ENCODE assay signal across 13 cellular contexts in genomic region chr9:114369567-114370240, GRCh38. TPM values are rescaled to one million over a fixed set of nuclear protein-coding genes. Genes with fewer than 3 reads are reported as not detected.
A peak's percentile ranks its signal among the peaks of the same experiment; 100 is the strongest.
DNase-seq lines count a peak whose midpoint lies in the region; ATAC-seq and TF ChIP-seq lines count a peak whose summit lies in the region.
"Had no signal": no experiment of that assay in that cellular context is flagged by ENCODE, and none has a peak within 500 bp of the region (broad histone marks: within the 10 kb centered on the region; RNA-seq: fewer than 3 reads in every experiment).

No MANE protein-coding gene starts in this region.

- TF ChIP-seq CTCF in A673 (conservative IDR thresholded peaks at IDR 0.05; ENCODE audit: low read depth, low read length) (no peak), GM10266 (IDR thresholded peaks at IDR 0.05; ENCODE audit: control insufficient read depth, insufficient read depth, low read depth, missing control alignments) (no peak)

- no peaks in the 10 kb centered on the region for H3K27me3 Mint-ChIP-seq in activated T-helper 17 cell treated with anti-CD3 and anti-CD28 coated beads, Interleukin-2, amount 50 U/mL, for 72 hours
- no peaks in the 10 kb centered on the region for H3K27me3 Mint-ChIP-seq in memory B cell
- H3K27me3 Mint-ChIP-seq: dendritic cell treated with granulocyte-macrophage colony-stimulating factor and Interleukin-4, amounts not matched to agents 40 ng/mL and 50 ng/mL, for 4 days had no signal

- no peak for DNase-seq in A673 (ENCODE audit: low spot score)
- no peak for DNase-seq in HEK293T (ENCODE audit: extremely low spot score)
- DNase-seq in memory B cell (ENCODE audit: low spot score in 2 of 2) = no peak
- no peak for DNase-seq in GM10266 (ENCODE audit: extremely low spot score)
- DNase-seq in iPS-NIHi7 (ENCODE audit: extremely low spot score) = no peak
- DNase-seq in posterior vena cava (ENCODE audit: low spot score) = no peak
- DNase-seq: activated T-cell treated with anti-CD3 and anti-CD28 coated beads, Interleukin-2, amount 50 U/mL, for 1 hour; NCI-H1436; NCI-H774 had no signal

- peaks cover 10% of the 10 kb centered on the region for H3K4me1 ChIP-seq in A673 (ENCODE audit: insufficient read depth, low read length, poor library complexity, severe bottlenecking)

- peaks cover 100% of the 10 kb centered on the region for H3K36me3 Mint-ChIP-seq in activated T-helper 17 cell treated with anti-CD3 and anti-CD28 coated beads, Interleukin-2, amount 50 U/mL, for 72 hours (ENCODE audit: low read depth)
- H3K36me3 Mint-ChIP-seq in memory B cell = peaks cover 30% of the 10 kb centered on the region

- H3K4me3 Mint-ChIP-seq in activated T-helper 17 cell treated with anti-CD3 and anti-CD28 coated beads, Interleukin-2, amount 50 U/mL, for 72 hours = peak overlapping the region; percentile 13
- peak overlapping the region; percentile 9 for H3K4me3 Mint-ChIP-seq in memory B cell
- H3K4me3 Mint-ChIP-seq: dendritic cell treated with granulocyte-macrophage colony-stimulating factor and Interleukin-4, amounts not matched to agents 40 ng/mL and 50 ng/mL, for 4 days had no signal

- H3K9me3 Mint-ChIP-seq in activated T-helper 17 cell treated with anti-CD3 and anti-CD28 coated beads, Interleukin-2, amount 50 U/mL, for 72 hours = no peaks in the 10 kb centered on the region
- H3K9me3 Mint-ChIP-seq in memory B cell = peaks cover 1% of the 10 kb centered on the region
- H3K9me3 Mint-ChIP-seq: dendritic cell treated with granulocyte-macrophage colony-stimulating factor and Interleukin-4, amounts not matched to agents 40 ng/mL and 50 ng/mL, for 4 days had no signal

- no peak overlapping the region for H3K4me3 ChIP-seq in A673 (ENCODE audit: low read depth, low read length, poor library complexity, severe bottlenecking)

- POLR2A ChIA-PET in A673 (lab: Charles Lee; ENCODE audit: low non-redundant PET) = no interaction called here
- POLR2A ChIA-PET in HEK293T (lab: Yijun Ruan, JAX) = no interaction called here

- peaks cover 32% of the 10 kb centered on the region for H3K36me3 ChIP-seq in A673 (ENCODE audit: insufficient read depth, low read length, poor library complexity, severe bottlenecking)

- H3K4me1 Mint-ChIP-seq in activated T-helper 17 cell treated with anti-CD3 and anti-CD28 coated beads, Interleukin-2, amount 50 U/mL, for 72 hours = peaks cover 53% of the 10 kb centered on the region
- peaks cover 70% of the 10 kb centered on the region for H3K4me1 Mint-ChIP-seq in memory B cell

- intact Hi-C loops in A673 (cut with micrococcal nuclease; ENCODE audit: unreplicated experiment) = no loop called here
- intact Hi-C loops in posterior vena cava (cut with DNase I) = no loop called here

- BruUV-seq in A673 (replicated peaks; lab: Mats Ljungman, UMichigan) = no TSS peak

- ATAC-seq in activated T-helper 17 cell treated with anti-CD3 and anti-CD28 coated beads, Interleukin-2, amount 50 U/mL, for 72 hours (replicated peaks) = no peak
- no peak for ATAC-seq in memory B cell (ENCODE audit: low read depth)
- no peak for ATAC-seq in GM19395 (IDR thresholded peaks at IDR 0.05; ENCODE audit: unreplicated experiment)

- peak overlapping the region; percentile 47 for H3K27ac ChIP-seq in A673 (ENCODE audit: low read depth, low read length, poor library complexity, severe bottlenecking)

- H3K9me3 ChIP-seq in A673 (ENCODE audit: low read depth, low read length, poor library complexity, severe bottlenecking) = no peaks in the 10 kb centered on the region

- H3K27ac Mint-ChIP-seq in activated T-helper 17 cell treated with anti-CD3 and anti-CD28 coated beads, Interleukin-2, amount 50 U/mL, for 72 hours = peak overlapping the region; percentile 15
- H3K27ac Mint-ChIP-seq in memory B cell = peak overlapping the region; percentile 79
- H3K27ac Mint-ChIP-seq: dendritic cell treated with granulocyte-macrophage colony-stimulating factor and Interleukin-4, amounts not matched to agents 40 ng/mL and 50 ng/mL, for 4 days had no signal

- H3K27me3 ChIP-seq in A673 (replicated peaks; ENCODE audit: insufficient read depth, low read depth, low read length, poor library complexity) = no peaks in the 10 kb centered on the region

- CTCF ChIA-PET in A673 (lab: Charles Lee) (no interaction called here), HEK293T (lab: Yijun Ruan, JAX) (no interaction called here)

TF ChIP-seq in HEK293T, 16 proteins besides CTCF, POLR2A, EP300 and RAD21:
- TF ChIP-seq FOXK2 (IDR thresholded peaks at IDR 0.05) (no peak), CTBP1 (IDR thresholded peaks at IDR 0.05; ENCODE audit: borderline replicate concordance) (peak; percentile 25; the same call in 1 of the 2 replicates)

RNA-seq across cellular contexts. Expression of gene AKNA, which starts 18.1 kb away (rescaled TPM):
- total RNA-seq in A673 (2021) (20.4 and 28.8 TPM in 2 replicates), posterior vena cava (10 to 100 TPM; 23.8 to 32.4 TPM)
- 100 to 1,000 TPM; 169 to 184 TPM for total RNA-seq in activated T-helper 17 cell treated with anti-CD3 and anti-CD28 coated beads, Interleukin-2, amount 50 U/mL, for 72 hours

RNA-seq across cellular contexts. Expression of gene ORM2, which starts 40.0 kb away (rescaled TPM):
- total RNA-seq in A673 (2021) (not detected in 2 replicates), posterior vena cava (not detected)
- not detected for total RNA-seq in activated T-helper 17 cell treated with anti-CD3 and anti-CD28 coated beads, Interleukin-2, amount 50 U/mL, for 72 hours
- total RNA-seq: lower leg skin had no signal

RNA-seq across cellular contexts. Expression of gene ORM1, which starts 46.8 kb away (rescaled TPM):
- total RNA-seq in A673 (2021) = not detected in 2 replicates
- not detected for total RNA-seq in activated T-helper 17 cell treated with anti-CD3 and anti-CD28 coated beads, Interleukin-2, amount 50 U/mL, for 72 hours
- 1 to 10 TPM in 1 of 2 donors, not detected in 1; 1.8 TPM for total RNA-seq in posterior vena cava
- total RNA-seq: lower leg skin had no signal
